In the genomic region with DNA sequence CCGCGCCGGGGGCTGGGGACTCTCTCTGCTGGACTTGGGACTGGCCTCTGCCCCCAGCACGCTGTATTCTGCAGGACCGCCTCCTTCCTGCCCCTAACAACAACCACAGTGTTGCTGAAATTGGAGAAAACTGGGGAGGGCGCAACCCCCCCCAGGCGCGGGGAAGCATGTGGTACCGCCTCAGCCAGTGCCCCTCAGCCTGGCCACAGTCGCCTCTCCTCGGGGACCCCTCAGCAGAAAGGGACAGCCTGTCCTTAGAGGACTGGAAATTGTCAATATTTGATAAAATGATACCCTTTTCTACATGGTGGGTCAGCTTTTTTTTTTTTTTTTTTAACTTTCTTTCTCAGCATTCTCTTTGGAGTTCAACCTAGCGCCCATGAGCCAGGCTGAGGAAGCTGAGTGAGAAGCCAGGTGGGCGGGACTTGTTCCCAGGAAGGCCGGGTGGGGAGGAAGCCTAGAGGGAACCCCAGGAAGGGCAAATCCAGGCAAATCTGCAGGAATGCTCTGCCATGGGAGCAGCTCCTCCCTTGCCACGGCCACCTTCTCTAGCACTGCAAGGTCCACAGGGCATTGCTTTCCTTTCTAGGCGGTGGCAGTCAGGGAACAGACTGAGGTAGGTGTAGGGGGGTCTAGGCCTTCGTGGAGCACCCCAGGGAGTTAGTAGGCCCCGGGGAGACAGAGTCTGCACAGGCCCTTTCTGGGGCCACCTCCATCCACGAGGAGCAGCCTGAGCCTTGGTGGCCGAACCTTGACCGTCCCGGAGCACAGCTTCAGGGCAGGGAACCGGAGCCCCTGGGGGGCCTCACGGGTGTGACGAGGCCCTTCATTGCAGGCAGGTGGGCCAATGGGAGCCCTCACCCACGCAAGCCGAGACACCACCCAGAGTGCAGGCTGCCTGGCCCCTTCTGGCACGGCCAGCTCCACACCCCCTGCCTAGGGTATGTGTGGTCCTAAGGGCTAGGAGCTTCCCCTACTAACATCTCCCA, we compare ENCODE assay signal across 34 cellular contexts. TPM values are rescaled to one million over a fixed set of nuclear protein-coding genes. Genes with fewer than 3 reads are reported as not detected.
"Had no signal": no experiment of that assay in that cellular context is flagged by ENCODE, and none has a peak within 500 bp of the region (broad histone marks: within the 10 kb centered on the region; RNA-seq: fewer than 3 reads in every experiment).

No MANE protein-coding gene starts in this region.

- H3K9me3 Mint-ChIP-seq: activated CD4-positive, alpha-beta T cell treated with anti-CD3 and anti-CD28 coated beads, Interleukin-2, amount 10 ng/mL, durations not matched to agents 7 days and 5 days; activated CD8-positive, alpha-beta T cell treated with anti-CD3 and anti-CD28 coated beads for 36 hours; activated naive CD4-positive, alpha-beta T cell treated with anti-CD3 and anti-CD28 coated beads, Interleukin-2, amount 50 U/mL, for 24 hours; brain; dendritic cell treated with granulocyte-macrophage colony-stimulating factor and Interleukin-4, amounts not matched to agents 40 ng/mL and 50 ng/mL, for 4 days; naive B cell; stimulated activated naive B cell treated with anti-CD40 and anti-IgM and Interleukin-4, amounts not matched to agents 10 μg/mL and 1 μg/mL and 100 μg/mL, for 72 hours; type B pancreatic cell had no signal

- H3K9me3 ChIP-seq: esophagus squamous epithelium, gastrocnemius medialis, vagina had no signal

- H3K4me3 ChIP-seq: esophagus squamous epithelium, gastrocnemius medialis, lung, vagina had no signal

- FAIRE-seq: endothelial cell of umbilical vein, keratinocyte, TTC549 had no signal

- H3K27ac ChIP-seq: esophagus squamous epithelium, gastrocnemius medialis, vagina had no signal

- H3K27me3 ChIP-seq: vagina had no signal

- ATAC-seq: activated CD8-positive, alpha-beta memory T cell treated with anti-CD3 and anti-CD28 coated beads, Interleukin-2, amount 10 ng/mL, durations not matched to agents 7 days and 5 days; activated CD8-positive, alpha-beta T cell treated with anti-CD3 and anti-CD28 coated beads for 36 hours; gastrocnemius medialis; left colon; stimulated activated naive B cell treated with anti-CD40 and anti-IgM and Interleukin-4, amounts not matched to agents 10 μg/mL and 1 μg/mL and 100 μg/mL, for 72 hours had no signal

- H3K27ac Mint-ChIP-seq: activated CD4-positive, alpha-beta T cell treated with anti-CD3 and anti-CD28 coated beads, Interleukin-2, amount 10 ng/mL, durations not matched to agents 7 days and 5 days; activated CD8-positive, alpha-beta memory T cell treated with anti-CD3 and anti-CD28 coated beads, Interleukin-2, amount 10 ng/mL, durations not matched to agents 7 days and 5 days; activated CD8-positive, alpha-beta T cell treated with anti-CD3 and anti-CD28 coated beads for 36 hours; activated naive CD4-positive, alpha-beta T cell treated with anti-CD3 and anti-CD28 coated beads, Interleukin-2, amount 50 U/mL, for 24 hours; brain; dendritic cell treated with granulocyte-macrophage colony-stimulating factor and Interleukin-4, amounts not matched to agents 40 ng/mL and 50 ng/mL, for 4 days; progenitor cell of endocrine pancreas; stimulated activated naive B cell treated with anti-CD40 and anti-IgM and Interleukin-4, amounts not matched to agents 10 μg/mL and 1 μg/mL and 100 μg/mL, for 72 hours; type B pancreatic cell had no signal

- H3K36me3 Mint-ChIP-seq: activated CD8-positive, alpha-beta memory T cell treated with anti-CD3 and anti-CD28 coated beads, Interleukin-2, amount 10 ng/mL, durations not matched to agents 7 days and 5 days; activated naive CD4-positive, alpha-beta T cell treated with anti-CD3 and anti-CD28 coated beads, Interleukin-2, amount 50 U/mL, for 24 hours; type B pancreatic cell had no signal

- DNase-seq: activated CD4-positive, alpha-beta T cell treated with anti-CD3 and anti-CD28 coated beads, Interleukin-2, amount 10 ng/mL, durations not matched to agents 7 days and 5 days; activated CD4-positive, CD25-positive, alpha-beta regulatory T cell treated with anti-CD3 and anti-CD28 coated beads, Interleukin-2, amount 50 U/mL, for 72 hours; activated CD8-positive, alpha-beta memory T cell treated with anti-CD3 and anti-CD28 coated beads, Interleukin-2, amount 10 ng/mL, durations not matched to agents 7 days and 5 days; activated CD8-positive, alpha-beta T cell treated with anti-CD3 and anti-CD28 coated beads for 36 hours; activated gamma-delta T cell treated with Interleukin-2 at 50 U/mL for 16 hours; activated T-cell treated with anti-CD3 and anti-CD28 coated beads for 4 hours; aorta; caudate nucleus; effector memory CD4-positive, alpha-beta T cell; esophagus squamous epithelium; gastrocnemius medialis; hypothalamus; left colon; naive B cell; stimulated activated CD4-positive, alpha-beta T cell treated with anti-CD3 and anti-CD28 coated beads, Interleukin-2, amount 100 ng/mL, for 48 hours; stimulated activated CD8-positive, alpha-beta memory T cell treated with anti-CD3 and anti-CD28 coated beads, Interleukin-4, amount 100 ng/mL, for 48 hours; stimulated activated naive B cell treated with anti-CD40 and anti-IgM and Interleukin-4, amounts not matched to agents 10 μg/mL and 1 μg/mL and 100 μg/mL, for 72 hours; WERI-Rb-1 had no signal

- H3K4me1 ChIP-seq: esophagus squamous epithelium, vagina had no signal

RNA-seq across cellular contexts. Expression of a gene that starts 18.4 kb away (rescaled TPM):
- total RNA-seq: activated CD4-positive, alpha-beta T cell treated with anti-CD3 and anti-CD28 coated beads, Interleukin-2, amount 10 ng/mL, durations not matched to agents 7 days and 5 days; activated CD8-positive, alpha-beta memory T cell treated with anti-CD3 and anti-CD28 coated beads, Interleukin-2, amount 10 ng/mL, durations not matched to agents 7 days and 5 days; activated CD8-positive, alpha-beta T cell treated with anti-CD3 and anti-CD28 coated beads for 36 hours; aorta; endothelial cell of umbilical vein; esophagus squamous epithelium; left colon; lung; mesenteric fat pad; mucosa of gallbladder; osteocyte; progenitor cell of endocrine pancreas; temporal lobe; vagina had no signal
- polyA plus RNA-seq: adipose tissue, aorta, endothelial cell of umbilical vein, keratinocyte, lung, neural cell had no signal

RNA-seq across cellular contexts. Expression of a gene that starts 38.7 kb away (rescaled TPM):
- total RNA-seq: activated CD8-positive, alpha-beta memory T cell treated with anti-CD3 and anti-CD28 coated beads, Interleukin-2, amount 10 ng/mL, durations not matched to agents 7 days and 5 days; temporal lobe; vagina had no signal
- polyA plus RNA-seq: neural cell had no signal
